20 cellular contexts compared by ENCODE assay signal in the genomic region with DNA sequence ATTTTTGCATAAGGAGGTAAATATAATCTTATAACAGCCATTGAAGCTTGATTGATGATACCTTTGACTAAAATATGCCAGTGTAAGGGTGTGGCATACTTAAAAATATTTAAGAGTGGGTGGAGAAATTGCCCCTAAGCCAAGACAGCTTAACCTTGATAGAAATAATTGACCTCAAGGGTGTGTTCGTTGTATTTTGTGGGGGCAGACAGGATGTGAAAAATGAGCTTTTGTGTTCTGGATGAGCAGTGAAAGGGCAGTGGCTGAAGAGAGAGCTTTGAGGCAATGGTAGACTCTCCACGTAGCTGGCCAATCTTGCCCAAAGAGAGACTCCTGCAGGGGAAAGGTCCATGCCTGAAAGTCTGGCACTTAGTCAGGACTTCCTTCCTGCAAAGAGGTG. TPM values are rescaled to one million over a fixed set of nuclear protein-coding genes. Genes with fewer than 3 reads are reported as not detected.
DNase-seq lines count a peak whose midpoint lies in the region; ATAC-seq and TF ChIP-seq lines count a peak whose summit lies in the region.
"Had no signal": no experiment of that assay in that cellular context is flagged by ENCODE, and none has a peak within 500 bp of the region (broad histone marks: within the 10 kb centered on the region; RNA-seq: fewer than 3 reads in every experiment).

No MANE protein-coding gene starts in this region.

- TF ChIP-seq CTCF in MCF 10A (IDR thresholded peaks at IDR 0.05; ENCODE audit: unreplicated experiment) (no peak), breast epithelium (IDR thresholded peaks at IDR 0.05) (no peak), RWPE1 (conservative IDR thresholded peaks at IDR 0.05; ENCODE audit: low read depth) (no peak), HFFc6 (IDR thresholded peaks at IDR 0.05) (no peak)

- no peak overlapping the region for H2BK12ac ChIP-seq in mesenchymal stem cell (ENCODE audit: low read length in 2 of 2)

- no TSS peak for BruUV-seq in MCF 10A (replicated peaks; lab: Mats Ljungman, UMichigan)

- H3K9ac ChIP-seq in mesenchymal stem cell (ENCODE audit: low read length): no peak overlapping the region
- H3K9ac ChIP-seq: BLaER1 had no signal

- 81% methylated on average over 2 of the region's 2 CpGs for WGBS in mesenchymal stem cell

- peak overlapping the region; percentile 75 for H3K27ac Mint-ChIP-seq in MCF 10A (ENCODE audit: low read depth, unreplicated experiment)
- H3K27ac Mint-ChIP-seq in HFFc6: no peak overlapping the region
- H3K27ac Mint-ChIP-seq: H9; T-helper 1 cell treated with Interleukin-12 subunit alpha and Interleukin-12 subunit beta and Interleukin-4 antibody, amounts not matched to agents 30 μg/mL and 1 μg/mL, for 36 hours had no signal

- H3K14ac ChIP-seq in mesenchymal stem cell (ENCODE audit: low read length in 2 of 2): no peak overlapping the region

- peaks cover 0 to 6% of the 10 kb centered on the region in 2 donors for H3K9me3 ChIP-seq in breast epithelium
- H3K9me3 ChIP-seq in mesenchymal stem cell (ENCODE audit: control insufficient read depth, low read length): no peaks in the 10 kb centered on the region

- POLR2A ChIA-PET in MCF 10A (lab: Yijun Ruan, JAX): interaction anchor here (0.6 to 2.2 kb wide), 10 partner anchors 14 to 56 kb away, joined by 3 to 15 read pairs (median 4); no protein-coding TSS in a partner anchor
- POLR2A ChIA-PET in RWPE1 (lab: Yijun Ruan, JAX; ENCODE audit: low non-redundant PET): no interaction called here

- H3K4ac ChIP-seq in mesenchymal stem cell (ENCODE audit: low read depth in 1 of 2, low read length in 2 of 2): no peak overlapping the region

- H3K9me3 Mint-ChIP-seq in MCF 10A (ENCODE audit: unreplicated experiment) (no peaks in the 10 kb centered on the region), HFFc6 (peaks cover 19% of the 10 kb centered on the region)

- H3K23ac ChIP-seq in mesenchymal stem cell (ENCODE audit: low read length in 2 of 2): no peak overlapping the region

- H3K4me1 Mint-ChIP-seq in MCF 10A (ENCODE audit: insufficient read depth, unreplicated experiment) (peaks cover 19% of the 10 kb centered on the region), HFFc6 (ENCODE audit: low read depth) (peaks cover 16% of the 10 kb centered on the region)

- H4K91ac ChIP-seq in mesenchymal stem cell (ENCODE audit: low read length): peak overlapping the region; percentile 12

- H3K4me1 ChIP-seq in breast epithelium (no peaks in the 10 kb centered on the region), mesenchymal stem cell (ENCODE audit: control insufficient read depth, insufficient read depth, low read depth, low read length) (no peaks in the 10 kb centered on the region)
- H3K4me1 ChIP-seq: BLaER1 had no signal

- H2BK5ac ChIP-seq in mesenchymal stem cell (ENCODE audit: low read depth, low read length, poor library complexity, severe bottlenecking): no peak overlapping the region

- H3K79me1 ChIP-seq in mesenchymal stem cell (replicated peaks; ENCODE audit: low read length, poor library complexity, severe bottlenecking): no peaks in the 10 kb centered on the region

- no peaks in the 10 kb centered on the region for H3K36me3 ChIP-seq in breast epithelium
- H3K36me3 ChIP-seq in mesenchymal stem cell (ENCODE audit: control insufficient read depth in 1 of 2, insufficient read depth in 2 of 2, low read depth in 1 of 2, low read length in 2 of 2): no peaks in the 10 kb centered on the region
- H3K36me3 ChIP-seq: BLaER1 had no signal

- H3K36me3 Mint-ChIP-seq in MCF 10A (ENCODE audit: insufficient read depth, unreplicated experiment): no peaks in the 10 kb centered on the region
- peaks cover 8% of the 10 kb centered on the region for H3K36me3 Mint-ChIP-seq in HFFc6 (ENCODE audit: low read depth)

- H3K27ac ChIP-seq in breast epithelium (no peak overlapping the region), RWPE1 (peak overlapping the region; percentile 87), mesenchymal stem cell (ENCODE audit: low read length, poor library complexity, severe bottlenecking) (no peak overlapping the region)
- H3K27ac ChIP-seq: BLaER1 had no signal

- H3K4me3 Mint-ChIP-seq in MCF 10A (ENCODE audit: unreplicated experiment) (no peak overlapping the region), HFFc6 (no peak overlapping the region)
- H3K4me3 Mint-ChIP-seq: CD8-positive, alpha-beta memory T cell; H9; T-helper 1 cell treated with Interleukin-12 subunit alpha and Interleukin-12 subunit beta and Interleukin-4 antibody, amounts not matched to agents 30 μg/mL and 1 μg/mL, for 36 hours had no signal

- no peak overlapping the region for H3K4me2 ChIP-seq in mesenchymal stem cell (ENCODE audit: low read length, poor library complexity, severe bottlenecking)
- H3K4me2 ChIP-seq: BLaER1 had no signal

- no peak overlapping the region for H2BK120ac ChIP-seq in mesenchymal stem cell (ENCODE audit: low read depth, low read length)

- DNase-seq in MCF 10A (ENCODE audit: unreplicated experiment) (peak; percentile 57), breast epithelium (ENCODE audit: low spot score in 2 of 2) (no peak), RWPE1 (ENCODE audit: low spot score) (peak; percentile 49), mesenchymal stem cell (no peak), GDM1 (lab: John Stamatoyannopoulos, UW) (no peak), HFFc6 (no peak)
- DNase-seq: 8988T; CD8-positive, alpha-beta memory T cell; GF-D8; H9; NCI-H1436 treated with DMSO at 0.1 percent for 48 hours; NCI-H2081 treated with DMSO at 0.1 percent for 48 hours; NCI-H524 treated with DMSO at 0.1 percent for 48 hours; SHP77 treated with DMSO at 0.1 percent for 48 hours had no signal

- no peaks in the 10 kb centered on the region for H3K27me3 Mint-ChIP-seq in MCF 10A (ENCODE audit: insufficient read depth, unreplicated experiment)
- peaks cover 4% of the 10 kb centered on the region for H3K27me3 Mint-ChIP-seq in HFFc6 (ENCODE audit: insufficient read depth)

- H2BK15ac ChIP-seq in mesenchymal stem cell (ENCODE audit: low read depth, poor library complexity, severe bottlenecking): no peak overlapping the region

- H3K4me3 ChIP-seq in breast epithelium: no peak overlapping the region
- no peak overlapping the region for H3K4me3 ChIP-seq in mesenchymal stem cell (ENCODE audit: insufficient read depth in 1 of 2, low read depth in 1 of 2, low read length in 2 of 2)
- H3K4me3 ChIP-seq: BLaER1, K562 had no signal

- no peak for ATAC-seq in GM19397 (IDR thresholded peaks at IDR 0.05; ENCODE audit: unreplicated experiment)
- ATAC-seq in activated CD4-positive, CD25-positive, alpha-beta regulatory T cell treated with anti-CD3 and anti-CD28 coated beads, Interleukin-2, amount 50 U/mL, for 24 hours: no peak
- ATAC-seq: K562, SK-N-SH treated with all-trans-retinoic acid at 6 μM for 48 hours had no signal

- no peak for TF ChIP-seq POLR2A in breast epithelium (IDR thresholded peaks at IDR 0.05)

- no peak overlapping the region for H2AFZ ChIP-seq in mesenchymal stem cell (ENCODE audit: low read depth, low read length)

- H4K8ac ChIP-seq in mesenchymal stem cell (ENCODE audit: low read length): no peak overlapping the region

- H2AK5ac ChIP-seq in mesenchymal stem cell (ENCODE audit: low read length, severe bottlenecking): no peak overlapping the region

- H3K27me3 ChIP-seq in breast epithelium (no peaks in the 10 kb centered on the region), mesenchymal stem cell (ENCODE audit: control insufficient read depth in 1 of 2, insufficient read depth in 1 of 2, low read length in 2 of 2) (no peaks in the 10 kb centered on the region)
- H3K27me3 ChIP-seq: BLaER1 had no signal

- no peak overlapping the region for H3K18ac ChIP-seq in mesenchymal stem cell (ENCODE audit: low read depth in 1 of 2, low read length in 2 of 2)

- intact Hi-C loops in MCF 10A (cut with micrococcal nuclease) (no loop called here), breast epithelium (cut with DNase I; ENCODE audit: low total_unique reads) (no loop called here)

- CTCF ChIA-PET in MCF 10A (lab: Yijun Ruan, JAX) (interaction anchor here (0.6 to 10.4 kb wide), 7 partner anchors 11 to 409 kb away, joined by 3 to 203 read pairs (median 5); no protein-coding TSS in a partner anchor), RWPE1 (lab: Yijun Ruan, JAX) (interaction anchor here (0.6 to 0.7 kb wide), 2 partner anchors 23 to 52 kb away, joined by 3 to 4 read pairs; no protein-coding TSS in a partner anchor)

RNA-seq across cellular contexts. Expression of a gene that starts 15.7 kb away (rescaled TPM):
- total RNA-seq in MCF 10A (2022) (91.0 and 94.5 TPM in 2 replicates), breast epithelium (10 to 100 TPM; 10.2 to 16.8 (median 13.3) TPM)
- polyA plus RNA-seq in mesenchymal stem cell (2013, experiment 1 of 2): 33.3 TPM
- 33.8 TPM for polyA plus RNA-seq in mesenchymal stem cell (2013, experiment 2 of 2)
- total RNA-seq in HFFc6 (2021; fragmentation: NEBNext Ultra II Directional; extraction: Animal tissue kit (Norgen Biotek cat#: 25700)): 10 to 100 TPM; 32.5 to 56.3 (median 48.9) TPM
- polyA plus RNA-seq: CD8-positive, alpha-beta memory T cell had no signal

RNA-seq across cellular contexts. Expression of a gene that starts 26.5 kb away (rescaled TPM):
- total RNA-seq in MCF 10A (2022) (6.1 and 7.2 TPM in 2 replicates), breast epithelium (10 to 100 TPM; 28.8 to 35.1 (median 35.0) TPM)
- polyA plus RNA-seq in mesenchymal stem cell (2013, experiment 1 of 2): 66.7 TPM
- polyA plus RNA-seq in mesenchymal stem cell (2013, experiment 2 of 2): 69.0 TPM
- 10 to 100 TPM; 20.4 to 29.9 (median 26.8) TPM for total RNA-seq in HFFc6 (2021; fragmentation: NEBNext Ultra II Directional; extraction: Animal tissue kit (Norgen Biotek cat#: 25700))

Comparison
In these comparisons a context has a peak if more than half of its experiments do, and no peak if none do; other contexts are left out.
1. DNase-seq: peak in MCF 10A (single experiment) and RWPE1 (single experiment); none in breast epithelium (0 of 2), mesenchymal stem cell (single experiment), GDM1 (single experiment) and HFFc6 (single experiment).